8 cellular contexts compared by ENCODE assay signal in the genomic region with DNA sequence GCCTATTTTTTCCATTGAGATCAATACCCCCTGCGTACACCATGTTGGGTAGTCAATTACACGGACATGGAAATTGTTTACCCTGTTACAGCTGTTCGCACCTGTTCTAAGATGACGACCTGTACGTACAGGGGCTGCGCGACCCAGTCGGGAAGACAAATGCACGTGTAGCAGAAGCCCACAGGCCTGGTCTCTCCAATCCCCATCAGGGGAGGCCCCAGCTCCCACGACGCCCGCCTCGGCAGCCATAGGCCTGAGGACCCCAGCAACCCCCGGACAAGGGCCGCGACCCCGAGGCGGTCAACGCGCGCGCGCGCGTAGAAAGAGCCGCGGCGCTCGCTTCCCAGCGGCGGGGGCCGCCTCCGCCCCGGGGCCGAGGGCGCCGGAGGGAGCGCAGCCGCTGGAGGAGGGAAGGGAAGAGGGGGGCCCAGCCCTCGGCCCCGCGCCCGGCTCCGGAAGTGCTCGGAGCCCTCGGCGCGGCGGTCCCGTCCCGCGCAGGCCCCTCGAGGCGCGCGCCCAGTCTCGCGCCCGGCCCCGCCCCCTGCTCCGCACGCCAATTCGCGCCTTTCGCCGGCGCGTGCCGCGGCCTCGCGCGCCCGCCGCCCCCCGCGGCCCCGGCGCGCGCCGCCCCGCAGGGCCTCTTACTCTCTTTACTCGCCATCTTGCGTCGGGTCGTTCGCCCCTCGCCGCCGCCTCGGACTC. TPM values are rescaled to one million over a fixed set of nuclear protein-coding genes. Genes with fewer than 3 reads are reported as not detected.
DNase-seq lines count a peak whose midpoint lies in the region; ATAC-seq and TF ChIP-seq lines count a peak whose summit lies in the region.

No MANE protein-coding gene starts in this region.

- ATAC-seq in GM19468 (IDR thresholded peaks at IDR 0.05; ENCODE audit: extremely low read depth, unreplicated experiment) (peak; percentile 36), HG03558 (IDR thresholded peaks at IDR 0.05; ENCODE audit: extremely low read depth, unreplicated experiment) (peak; percentile 15)

- intact Hi-C loops in spleen (cut with DNase I; ENCODE audit: low total_unique reads), result loop anchor here (10.0 kb wide), 1 partner anchor 85 kb away; the partner anchor contains the start of gene TXLNG

- H3K9me3 ChIP-seq in iPS-15b (ENCODE audit: control insufficient read depth, insufficient read depth, low read length) (no peaks in the 10 kb centered on the region), spleen (no peaks in the 10 kb centered on the region)

- H3K4me3 ChIP-seq in astrocyte of the cerebellum (ENCODE audit: low read depth, low read length) (peak overlapping the region; percentile 74), iPS-15b (ENCODE audit: low read depth, low read length) (peak overlapping the region; percentile 78), spleen (peak overlapping the region; percentile 57 to 91 (median 67))

- no peak for TF ChIP-seq POLR2A in spleen (IDR thresholded peaks at IDR 0.05)

- TF ChIP-seq CTCF in astrocyte of the cerebellum (IDR thresholded peaks at IDR 0.05; ENCODE audit: low read depth, low read length, missing control alignments) (no peak), spleen (IDR thresholded peaks at IDR 0.05 in 8 of 11, conservative IDR thresholded peaks at IDR 0.05 in 3 of 11) (no peak)

- H3K4me1 ChIP-seq in iPS-15b (ENCODE audit: control insufficient read depth, insufficient read depth, low read length), result peaks cover 9% of the 10 kb centered on the region
- peaks cover 0 to 52% (median 31%) of the 10 kb centered on the region in 6 donors for H3K4me1 ChIP-seq in spleen

- 0 to 19% (median 1%) methylated on average over 3 to 87 of the region's 92 CpGs for WGBS in spleen, 5 donors

- H3K27me3 ChIP-seq in iPS-15b (ENCODE audit: control insufficient read depth, insufficient read depth, low read length) (peaks cover 6% of the 10 kb centered on the region), spleen (replicated peaks in 1 of 7) (peaks cover 0 to 24% (median 0%) of the 10 kb centered on the region in 7 donors)

- peaks cover 7% of the 10 kb centered on the region for H3K36me3 ChIP-seq in iPS-15b (ENCODE audit: control insufficient read depth, insufficient read depth, low read length)
- peaks cover 0 to 4% (median 0%) of the 10 kb centered on the region in 6 donors for H3K36me3 ChIP-seq in spleen

- in situ Hi-C loops in Caki2 (cut with HindIII; ENCODE audit: low pct_unique_long_range_greater_than_20kb, low sequenced_read_pairs) (no loop called here), SK-MEL-5 (cut with HindIII; ENCODE audit: low pct_unique_long_range_greater_than_20kb, low sequenced_read_pairs) (no loop called here), astrocyte of the cerebellum (cut with HindIII; ENCODE audit: low sequenced_read_pairs) (no loop called here)

- peak overlapping the region; percentile 78 to 95 (median 92) for H3K27ac ChIP-seq in spleen

- H3K9ac ChIP-seq in iPS-15b (ENCODE audit: low read depth, low read length), result peak overlapping the region; percentile 2

- DNase-seq in Caki2 (ENCODE audit: low read depth) (peak; percentile 37), SK-MEL-5 (ENCODE audit: low read depth, low spot score) (peak; percentile 23), astrocyte of the cerebellum (ENCODE audit: low read depth) (no peak), spleen (peak; percentile 90), ecto neural progenitor cell (ENCODE audit: low spot score) (no peak)

RNA-seq across cellular contexts. Expression of gene RBBP7, which starts 0.6 kb away (rescaled TPM):
- 85.5 and 124 TPM in 2 replicates for total RNA-seq in Caki2 (2014; rRNA removed; shearing (Covaris generic); ENCODE audit: low replicate concordance)
- 101 and 107 TPM in 2 replicates for total RNA-seq in SK-MEL-5 (2014; rRNA removed; shearing (Covaris generic))
- polyA plus RNA-seq in SK-MEL-5 (2015; cell fraction: cytosol; rRNA removed), result 109 and 112 TPM in 2 replicates
- polyA plus RNA-seq in SK-MEL-5 (2015; cell fraction: nucleus; rRNA removed), result 225 and 230 TPM in 2 replicates
- 10 to 100 TPM; 68.5 to 80.3 (median 74.5) TPM for total RNA-seq in spleen
- polyA plus RNA-seq in spleen, result 100 to 1,000 TPM; 119 to 132 (median 131) TPM

Comparison
In these comparisons a context has a peak if more than half of its experiments do, and no peak if none do; other contexts are left out.
1. DNase-seq: peak in Caki2 (single experiment), SK-MEL-5 (single experiment) and spleen (single experiment); none in astrocyte of the cerebellum (single experiment) and ecto neural progenitor cell (single experiment).
2. Peak in every context shown above with its lines, with median percentiles within 50 percentile points of each other: H3K4me3 ChIP-seq.